ENCODE assay signal across 27 cellular contexts in genomic region chr16:83619381-83620150, GRCh38.
DNase-seq lines count a peak whose midpoint lies in the region; ATAC-seq, FAIRE-seq and TF ChIP-seq lines count a peak whose summit lies in the region.
"Had no signal": no experiment of that assay in that cellular context is flagged by ENCODE, and none has a peak within 500 bp of the region (broad histone marks: within the 10 kb centered on the region; RNA-seq: fewer than 3 reads in every experiment).

No MANE protein-coding gene starts in this region.

- in situ Hi-C loops in HepG2 (cut with HindIII; ENCODE audit: extremely low pct_ligation_motif_present, low pct_unique_long_range_greater_than_20kb) = no loop called here
- in situ Hi-C loops in GM13976 (cut with MboI; ENCODE audit: low sequenced_read_pairs, unreplicated experiment) = no loop called here

- intact Hi-C loops in HepG2 (cut with micrococcal nuclease; ENCODE audit: unreplicated experiment) = no loop called here
- intact Hi-C loops in right lobe of liver (cut with DNase I) = no loop called here

- H2BK5ac ChIP-seq in mesenchymal stem cell (ENCODE audit: low read depth, low read length, poor library complexity, severe bottlenecking) = no peak overlapping the region

- H3K79me2 ChIP-seq in HepG2 (ENCODE audit: insufficient read depth, low read length) = no peaks in the 10 kb centered on the region

- H2AFZ ChIP-seq in HepG2 (ENCODE audit: low read length) (no peak overlapping the region), mesenchymal stem cell (ENCODE audit: low read depth, low read length) (no peak overlapping the region)

- DNase-seq in HepG2 (ENCODE audit: low spot score) (no peak), right lobe of liver (no peak), NCI-H2029 treated with DMSO at 0.1 percent for 48 hours (lab: John Stamatoyannopoulos, UW) (peak; percentile 81), WERI-Rb-1 (peak; percentile 45), mesenchymal stem cell (no peak), GM13976 (ENCODE audit: low spot score) (no peak)
- DNase-seq: activated CD4-positive, alpha-beta T cell treated with anti-CD3 and anti-CD28 coated beads for 36 hours; activated gamma-delta T cell treated with Interleukin-2 at 50 U/mL for 16 hours; activated T-cell treated with anti-CD3 and anti-CD28 coated beads, Interleukin-2, amount 50 U/mL, for 24 hours; caudate nucleus; cortex of kidney; foreskin keratinocyte; kidney glomerular epithelial cell; NCI-H1436; NCI-H2171; NCI-H69; right cardiac atrium; SK-N-SH; stimulated activated CD4-positive, alpha-beta T cell treated with anti-CD3 and anti-CD28 coated beads, Interleukin-12 subunit alpha, Interleukin-12 subunit beta, amount 100 ng/mL, for 4 hours; stimulated activated CD4-positive, alpha-beta T cell treated with anti-CD3 and anti-CD28 coated beads, Interleukin-4, amount 100 ng/mL, for 1 hour; T-helper 2 cell had no signal

- CTCF ChIA-PET in HepG2 (lab: Yijun Ruan, JAX; ENCODE audit: low intra/inter-chr PET ratio, low total read pairs) = no interaction called here

- POLR2A ChIA-PET in HepG2 (lab: Yijun Ruan, JAX) = no interaction called here

- TF ChIP-seq CTCF in HepG2 (CRISPR knock-in tag; IDR thresholded peaks at IDR 0.05) (no peak), right lobe of liver (IDR thresholded peaks at IDR 0.05) (no peak), WERI-Rb-1 (IDR thresholded peaks at IDR 0.05; ENCODE audit: low read depth, low read length) (no peak), GM13976 (IDR thresholded peaks at IDR 0.05; ENCODE audit: borderline replicate concordance, control extremely low read depth, extremely low read depth, insufficient read depth, missing control alignments) (no peak)

- H3K14ac ChIP-seq in mesenchymal stem cell (ENCODE audit: low read length in 2 of 2) = no peak overlapping the region

- no peak overlapping the region for H4K8ac ChIP-seq in mesenchymal stem cell (ENCODE audit: low read length)

- H2AK5ac ChIP-seq in mesenchymal stem cell (ENCODE audit: low read length, severe bottlenecking) = no peak overlapping the region

- FAIRE-seq in HepG2 (lab: Jason Lieb, UNC) = no peak
- FAIRE-seq: astrocyte, H54 had no signal

- no peak overlapping the region for H3K4ac ChIP-seq in mesenchymal stem cell (ENCODE audit: low read depth in 1 of 2, low read length in 2 of 2)

- 25% methylated on average over 12 of the region's 12 CpGs for WGBS in HepG2 (ENCODE audit: low lambda C conversion rate)
- WGBS in right lobe of liver (ENCODE audit: insufficient coverage, low coverage, low lambda C conversion rate, missing lambda C conversion rate) = 36% methylated on average over 10 of the region's 12 CpGs
- WGBS in mesenchymal stem cell = 85% methylated on average over 12 of the region's 12 CpGs

- no peak for TF ChIP-seq EP300 in HepG2 (IDR thresholded peaks at IDR 0.05; ENCODE audit: low read depth in 2 of 2, low read length in 2 of 2)
- TF ChIP-seq EP300 in HepG2 (CRISPR knock-in tag; IDR thresholded peaks at IDR 0.05; ENCODE audit: borderline replicate concordance) = no peak

- H3K9ac ChIP-seq in HepG2 (ENCODE audit: insufficient read depth, low read depth, low read length) (no peak overlapping the region), mesenchymal stem cell (ENCODE audit: low read length) (no peak overlapping the region)
- H3K9ac ChIP-seq: BLaER1 treated with 17β-estradiol and CSF1 and Interleukin-3, amounts not matched to agents 10 nM and 100 nM; SK-N-SH had no signal

- ATAC-seq in HepG2 (peak; percentile 45; the same call in 2 of the 3 replicates), right lobe of liver (no peak), GM21360 (IDR thresholded peaks at IDR 0.05; ENCODE audit: unreplicated experiment) (no peak)
- ATAC-seq: activated CD4-positive, alpha-beta T cell treated with anti-CD3 and anti-CD28 coated beads for 36 hours; esophagus mucosa; foreskin keratinocyte; right cardiac atrium had no signal

- BruUV-seq in HepG2 (replicated peaks; lab: Mats Ljungman, UMichigan) = no TSS peak

- H3K18ac ChIP-seq in mesenchymal stem cell (ENCODE audit: low read depth in 1 of 2, low read length in 2 of 2) = no peak overlapping the region

- H3K27ac ChIP-seq in HepG2 (ENCODE audit: extremely low read length, insufficient read depth, low read length) (no peak overlapping the region), right lobe of liver (no peak overlapping the region), WERI-Rb-1 (no peak overlapping the region), mesenchymal stem cell (ENCODE audit: low read length, poor library complexity, severe bottlenecking) (no peak overlapping the region)
- H3K27ac ChIP-seq: BLaER1 treated with 17β-estradiol and CSF1 and Interleukin-3, amounts not matched to agents 10 nM and 100 nM; foreskin keratinocyte; RWPE1 had no signal

- no peak overlapping the region for H3K23ac ChIP-seq in mesenchymal stem cell (ENCODE audit: low read length in 2 of 2)

- TF ChIP-seq RAD21 in HepG2 (CRISPR knock-in tag; IDR thresholded peaks at IDR 0.05) = no peak

- H4K91ac ChIP-seq in mesenchymal stem cell (ENCODE audit: low read length) = no peak overlapping the region

- no peaks in the 10 kb centered on the region for H3K79me1 ChIP-seq in mesenchymal stem cell (replicated peaks; ENCODE audit: low read length, poor library complexity, severe bottlenecking)

- H3K36me3 ChIP-seq in HepG2 (replicated peaks in 1 of 2; ENCODE audit: control insufficient read depth in 1 of 2, insufficient read depth in 2 of 2, low read length in 2 of 2) (no peaks in the 10 kb centered on the region), right lobe of liver (no peaks in the 10 kb centered on the region), WERI-Rb-1 (no peaks in the 10 kb centered on the region), mesenchymal stem cell (ENCODE audit: control insufficient read depth in 1 of 2, insufficient read depth in 2 of 2, low read depth in 1 of 2, low read length in 2 of 2) (no peaks in the 10 kb centered on the region)
- H3K36me3 ChIP-seq: BLaER1 treated with 17β-estradiol and CSF1 and Interleukin-3, amounts not matched to agents 10 nM and 100 nM had no signal

- H2BK120ac ChIP-seq in mesenchymal stem cell (ENCODE audit: low read depth, low read length) = no peak overlapping the region

- no peak overlapping the region for H2BK15ac ChIP-seq in mesenchymal stem cell (ENCODE audit: low read depth, poor library complexity, severe bottlenecking)

- H3K27me3 ChIP-seq in HepG2 (ENCODE audit: control insufficient read depth in 1 of 2, insufficient read depth in 2 of 2, low read length in 2 of 2) = peaks cover 0 to 27% of the 10 kb centered on the region in 2 experiments; a peak in 4 of 5 replicates
- H3K27me3 ChIP-seq in right lobe of liver = no peaks in the 10 kb centered on the region
- no peaks in the 10 kb centered on the region for H3K27me3 ChIP-seq in WERI-Rb-1 (ENCODE audit: insufficient read depth, low read depth, severe bottlenecking)
- peaks cover 0 to 6% of the 10 kb centered on the region in 2 experiments for H3K27me3 ChIP-seq in mesenchymal stem cell (ENCODE audit: control insufficient read depth in 1 of 2, insufficient read depth in 1 of 2, low read length in 2 of 2)
- H3K27me3 ChIP-seq: BLaER1 treated with 17β-estradiol and CSF1 and Interleukin-3, amounts not matched to agents 10 nM and 100 nM; foreskin keratinocyte had no signal

- no peak overlapping the region for H2BK12ac ChIP-seq in mesenchymal stem cell (ENCODE audit: low read length in 2 of 2)

- H3K9me3 ChIP-seq in HepG2 (ENCODE audit: low read length) (no peaks in the 10 kb centered on the region), right lobe of liver (no peaks in the 10 kb centered on the region), WERI-Rb-1 (ENCODE audit: severe bottlenecking) (no peaks in the 10 kb centered on the region), mesenchymal stem cell (ENCODE audit: control insufficient read depth, low read length) (no peaks in the 10 kb centered on the region)
- H3K9me3 ChIP-seq: BLaER1 treated with 17β-estradiol and CSF1 and Interleukin-3, amounts not matched to agents 10 nM and 100 nM; SK-N-SH had no signal

- H3K4me3 ChIP-seq in HepG2 (replicated peaks in 1 of 3; ENCODE audit: insufficient read depth in 1 of 3, low read depth in 2 of 3, low read length in 3 of 3) (no peak overlapping the region), right lobe of liver (no peak overlapping the region), WERI-Rb-1 (ENCODE audit: low read depth, low read length) (no peak overlapping the region), mesenchymal stem cell (ENCODE audit: insufficient read depth in 1 of 2, low read depth in 1 of 2, low read length in 2 of 2) (no peak overlapping the region)
- H3K4me3 ChIP-seq: BLaER1 treated with 17β-estradiol and CSF1 and Interleukin-3, amounts not matched to agents 10 nM and 100 nM had no signal

- no peaks in the 10 kb centered on the region for H3K4me1 ChIP-seq in HepG2 (ENCODE audit: insufficient read depth, low read length)
- H3K4me1 ChIP-seq in right lobe of liver = no peaks in the 10 kb centered on the region
- H3K4me1 ChIP-seq in mesenchymal stem cell (ENCODE audit: control insufficient read depth, insufficient read depth, low read depth, low read length) = no peaks in the 10 kb centered on the region
- H3K4me1 ChIP-seq: BLaER1 treated with 17β-estradiol and CSF1 and Interleukin-3, amounts not matched to agents 10 nM and 100 nM; foreskin keratinocyte had no signal

- no peaks in the 10 kb centered on the region for H4K20me1 ChIP-seq in HepG2 (ENCODE audit: insufficient read depth, low read length)
- H4K20me1 ChIP-seq: BLaER1 treated with 17β-estradiol and CSF1 and Interleukin-3, amounts not matched to agents 10 nM and 100 nM had no signal

- H3K4me2 ChIP-seq in HepG2 (ENCODE audit: low read depth, low read length) (no peak overlapping the region), mesenchymal stem cell (ENCODE audit: low read length, poor library complexity, severe bottlenecking) (no peak overlapping the region)
- H3K4me2 ChIP-seq: BLaER1 treated with 17β-estradiol and CSF1 and Interleukin-3, amounts not matched to agents 10 nM and 100 nM; SK-N-SH had no signal

- no peak for TF ChIP-seq POLR2A in HepG2 (IDR thresholded peaks at IDR 0.05; ENCODE audit: insufficient read depth in 1 of 2, low read depth in 2 of 2, low read length in 2 of 2)
- no peak for TF ChIP-seq POLR2A in right lobe of liver (IDR thresholded peaks at IDR 0.05)

TF ChIP-seq in HepG2, 621 proteins besides CTCF, POLR2A, EP300 and RAD21 (continues in another document):
- TF ChIP-seq RFX3 (CRISPR knock-in tag; IDR thresholded peaks at IDR 0.05) (no peak), SCMH1 (CRISPR knock-in tag; IDR thresholded peaks at IDR 0.05; ENCODE audit: borderline replicate concordance) (no peak), SRF (IDR thresholded peaks at IDR 0.05; ENCODE audit: low read depth, low read length) (peak; percentile 53; the same call in 1 of the 2 replicates), SIX4 (CRISPR knock-in tag; IDR thresholded peaks at IDR 0.05) (peak; percentile 64; the same call in 1 of the 2 replicates)

Comparison
In these comparisons a context has a peak if more than half of its experiments do, and no peak if none do; other contexts are left out.
1. DNase-seq: peak in NCI-H2029 treated with DMSO at 0.1 percent for 48 hours (single experiment) and WERI-Rb-1 (single experiment); none in HepG2 (single experiment), right lobe of liver (0 of 3), mesenchymal stem cell (single experiment) and GM13976 (single experiment).